In genomic region chr7:77071108-77071507, GRCh38 we compare ENCODE assay signal across 2 cellular contexts. TPM values are rescaled to one million over a fixed set of nuclear protein-coding genes. Genes with fewer than 3 reads are reported as not detected.
"Had no signal": no experiment of that assay in that cellular context is flagged by ENCODE, and none has a peak within 500 bp of the region (broad histone marks: within the 10 kb centered on the region; RNA-seq: fewer than 3 reads in every experiment).

No MANE protein-coding gene starts in this region.

RNA-seq across cellular contexts. Expression of gene SPDYE18, which starts 8.8 kb away (rescaled TPM):
- total RNA-seq: G401 had no signal

RNA-seq across cellular contexts. Expression of gene SPDYE17, which starts 38.9 kb away (rescaled TPM):
- total RNA-seq: G401, GM12878 had no signal
- polyA plus RNA-seq: GM12878 had no signal
